In the genomic region with DNA sequence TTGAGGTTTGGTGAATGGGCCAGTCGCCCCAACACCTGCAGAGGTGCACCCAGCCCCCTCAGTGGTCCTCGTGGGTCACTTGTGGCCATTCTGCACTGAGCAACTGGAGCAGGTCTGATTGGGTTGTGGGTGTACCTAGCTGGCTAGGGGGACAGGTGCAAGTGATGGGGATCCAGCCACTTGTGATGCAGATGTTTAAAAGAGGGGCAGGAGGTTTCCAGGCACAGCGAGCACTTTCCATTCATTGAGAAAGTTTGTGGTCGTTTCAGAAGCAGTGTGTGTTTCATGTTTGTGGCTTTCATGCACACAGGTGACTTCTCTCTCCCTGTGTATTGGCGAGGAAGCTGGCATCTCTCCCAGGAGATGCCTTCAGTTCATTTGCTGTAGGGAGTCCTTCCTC, we compare ENCODE assay signal across 17 cellular contexts. TPM values are rescaled to one million over a fixed set of nuclear protein-coding genes. Genes with fewer than 3 reads are reported as not detected.
DNase-seq lines count a peak whose midpoint lies in the region; ATAC-seq and TF ChIP-seq lines count a peak whose summit lies in the region.
"Had no signal": no experiment of that assay in that cellular context is flagged by ENCODE, and none has a peak within 500 bp of the region (broad histone marks: within the 10 kb centered on the region; RNA-seq: fewer than 3 reads in every experiment).

No MANE protein-coding gene starts in this region.

- no peaks in the 10 kb centered on the region for H3K27me3 ChIP-seq in H7 (ENCODE audit: control insufficient read depth, insufficient read depth, low read length)
- H3K27me3 ChIP-seq: body of pancreas, pancreas had no signal

- H3K36me3 ChIP-seq in H7 (replicated peaks; ENCODE audit: control insufficient read depth, insufficient read depth, low read length), result peaks cover 5% of the 10 kb centered on the region
- H3K36me3 ChIP-seq: pancreas, thoracic aorta had no signal

- CTCF ChIA-PET in activated CD4-positive, alpha-beta T cell treated with anti-CD3 and anti-CD28 coated beads for 36 hours (lab: Charles Lee), result interaction anchor here (0.9 to 3.0 kb wide), 4 partner anchors 8 to 74 kb away, joined by 3 to 7 read pairs (median 4); no protein-coding TSS in a partner anchor

- intact Hi-C loops in activated CD4-positive, alpha-beta T cell treated with anti-CD3 and anti-CD28 coated beads for 36 hours (cut with DNase I, micrococcal nuclease), result loop anchor here in 1 of 2 experiments (1.0 kb wide), 1 partner anchor 36 kb away; no protein-coding TSS in a partner anchor

- TF ChIP-seq CTCF in nephron progenitor cell (IDR thresholded peaks at IDR 0.05), result no peak

- H3K36me3 Mint-ChIP-seq in activated CD4-positive, alpha-beta T cell treated with anti-CD3 and anti-CD28 coated beads for 36 hours (ENCODE audit: low read depth), result peaks cover 9% of the 10 kb centered on the region
- H3K36me3 Mint-ChIP-seq in nephron progenitor cell (ENCODE audit: low read depth), result peaks cover 14% of the 10 kb centered on the region

- ATAC-seq in activated CD4-positive, alpha-beta T cell treated with anti-CD3 and anti-CD28 coated beads for 36 hours, result peak; percentile 88
- no peak for ATAC-seq in HG03342 (IDR thresholded peaks at IDR 0.05; ENCODE audit: unreplicated experiment)
- no peak for ATAC-seq in HG03565 (IDR thresholded peaks at IDR 0.05; ENCODE audit: unreplicated experiment)
- ATAC-seq: body of pancreas, pancreas had no signal

- DNase-seq in activated CD4-positive, alpha-beta T cell treated with anti-CD3 and anti-CD28 coated beads for 36 hours, result peak; percentile 53
- DNase-seq in activated CD4-positive, alpha-beta T cell treated with anti-CD3 and anti-CD28 coated beads, Interleukin-2, amount 50 U/mL, for 1 hour, result no peak
- peak; percentile 9 for DNase-seq in H7
- DNase-seq in activated T-cell treated with anti-CD3 and anti-CD28 coated beads, Interleukin-2, amount 50 U/mL, for 48 hours, result peak; percentile 46 to 53
- no peak for DNase-seq in nephron progenitor cell
- DNase-seq in NCI-H2171 treated with DMSO at 0.1 percent for 48 hours (lab: John Stamatoyannopoulos, UW), result no peak
- DNase-seq: 8988T, body of pancreas, Kasumi-1, mammary epithelial cell, NCI-H146, NCI-H526 treated with DMSO at 0.1 percent for 48 hours, small intestine had no signal

- H3K4me3 ChIP-seq in H7 (ENCODE audit: insufficient read depth, low read depth, low read length), result no peak overlapping the region
- H3K4me3 ChIP-seq: body of pancreas, pancreas, thoracic aorta had no signal

- peaks cover 58% of the 10 kb centered on the region for H3K4me1 Mint-ChIP-seq in activated CD4-positive, alpha-beta T cell treated with anti-CD3 and anti-CD28 coated beads for 36 hours
- H3K4me1 Mint-ChIP-seq in nephron progenitor cell, result peaks cover 61% of the 10 kb centered on the region

- H3K27me3 Mint-ChIP-seq in activated CD4-positive, alpha-beta T cell treated with anti-CD3 and anti-CD28 coated beads for 36 hours, result no peaks in the 10 kb centered on the region
- peaks cover 2% of the 10 kb centered on the region for H3K27me3 Mint-ChIP-seq in nephron progenitor cell (ENCODE audit: low read depth, poor library complexity)

- peak overlapping the region; percentile 10 for H3K27ac Mint-ChIP-seq in activated CD4-positive, alpha-beta T cell treated with anti-CD3 and anti-CD28 coated beads for 36 hours
- H3K27ac Mint-ChIP-seq in nephron progenitor cell, result peak overlapping the region; percentile 68

- no peak overlapping the region for H3K4me3 Mint-ChIP-seq in activated CD4-positive, alpha-beta T cell treated with anti-CD3 and anti-CD28 coated beads for 36 hours
- H3K4me3 Mint-ChIP-seq in nephron progenitor cell, result no peak overlapping the region

- no peaks in the 10 kb centered on the region for H3K9me3 Mint-ChIP-seq in activated CD4-positive, alpha-beta T cell treated with anti-CD3 and anti-CD28 coated beads for 36 hours (ENCODE audit: low read depth)
- H3K9me3 Mint-ChIP-seq in nephron progenitor cell, result no peaks in the 10 kb centered on the region

- POLR2A ChIA-PET in activated CD4-positive, alpha-beta T cell treated with anti-CD3 and anti-CD28 coated beads for 36 hours (lab: Charles Lee), result no interaction called here

RNA-seq across cellular contexts. Expression of a gene that starts 34.7 kb away (rescaled TPM):
- 1 to 10 TPM; 3.8 to 4.4 TPM for total RNA-seq in activated CD4-positive, alpha-beta T cell treated with anti-CD3 and anti-CD28 coated beads for 36 hours
- total RNA-seq in H7 (2014; rRNA removed; shearing (Covaris generic)), result 4.7 and 9.8 TPM in 2 replicates

RNA-seq across cellular contexts. Expression of a gene that starts 35.3 kb away (rescaled TPM):
- total RNA-seq in activated CD4-positive, alpha-beta T cell treated with anti-CD3 and anti-CD28 coated beads for 36 hours, result 100 to 1,000 TPM; 310 to 323 TPM
- total RNA-seq in H7 (2014; rRNA removed; shearing (Covaris generic)), result 249 and 291 TPM in 2 replicates

RNA-seq across cellular contexts. Expression of a gene that starts 48.0 kb away (rescaled TPM):
- total RNA-seq in activated CD4-positive, alpha-beta T cell treated with anti-CD3 and anti-CD28 coated beads for 36 hours, result 10 to 100 TPM; 10.7 to 11.4 TPM
- 0.74 and 1.2 TPM in 2 replicates for total RNA-seq in H7 (2014; rRNA removed; shearing (Covaris generic))

RNA-seq across cellular contexts. Expression of a gene that starts 57.4 kb away (rescaled TPM):
- total RNA-seq in activated CD4-positive, alpha-beta T cell treated with anti-CD3 and anti-CD28 coated beads for 36 hours, result under 1 TPM; 0.19 to 0.27 TPM
- total RNA-seq in H7 (2014; rRNA removed; shearing (Covaris generic)), result 4.4 and 7.0 TPM in 2 replicates

Comparison
In these comparisons a context has a peak if more than half of its experiments do, and no peak if none do; other contexts are left out.
1. DNase-seq: peak in activated CD4-positive, alpha-beta T cell treated with anti-CD3 and anti-CD28 coated beads for 36 hours (single experiment), H7 (single experiment) and activated T-cell treated with anti-CD3 and anti-CD28 coated beads, Interleukin-2, amount 50 U/mL, for 48 hours (2 of 2); none in activated CD4-positive, alpha-beta T cell treated with anti-CD3 and anti-CD28 coated beads, Interleukin-2, amount 50 U/mL, for 1 hour (single experiment), nephron progenitor cell (single experiment) and NCI-H2171 treated with DMSO at 0.1 percent for 48 hours (single experiment).